In the genomic region with DNA sequence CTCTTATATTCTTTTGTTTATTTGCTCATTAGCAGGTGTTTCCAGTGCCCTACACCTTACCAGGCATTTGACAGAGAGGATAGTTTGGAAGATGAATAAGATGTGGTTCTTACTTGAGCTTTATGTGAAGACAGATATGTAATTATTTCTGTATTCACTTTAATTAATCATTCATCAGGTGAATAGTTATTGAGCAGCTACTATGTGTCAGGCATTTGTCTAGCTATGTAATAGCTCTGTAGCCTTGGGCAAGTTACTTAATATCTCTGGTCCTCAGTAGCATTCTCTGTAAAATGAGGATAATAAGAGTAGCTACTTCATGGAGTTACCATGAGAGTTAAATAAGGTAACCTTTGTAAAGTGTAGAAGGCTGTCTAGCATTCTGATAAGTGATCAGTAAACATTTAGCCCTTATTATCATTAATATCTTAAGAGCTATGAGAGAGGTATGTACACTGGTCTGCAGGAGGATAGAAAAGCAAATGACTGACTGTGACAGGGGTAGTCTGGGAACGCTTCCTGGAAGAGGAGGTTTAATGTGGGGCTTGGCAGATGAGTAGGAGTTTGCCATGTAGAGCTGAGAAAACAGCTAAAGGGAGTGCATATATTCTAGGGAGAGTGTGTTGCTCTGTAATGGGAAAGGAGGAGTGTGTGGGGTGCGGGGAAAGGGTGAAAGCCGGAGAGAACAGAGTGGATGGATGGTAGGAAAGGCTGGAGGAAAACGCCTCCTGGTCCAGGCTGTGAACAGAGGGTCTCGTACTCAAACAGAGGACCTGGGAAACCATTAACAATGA, we compare ENCODE assay signal across 11 cellular contexts. TPM values are rescaled to one million over a fixed set of nuclear protein-coding genes. Genes with fewer than 3 reads are reported as not detected.
DNase-seq lines count a peak whose midpoint lies in the region; ATAC-seq and TF ChIP-seq lines count a peak whose summit lies in the region.
"Had no signal": no experiment of that assay in that cellular context is flagged by ENCODE, and none has a peak within 500 bp of the region (broad histone marks: within the 10 kb centered on the region; RNA-seq: fewer than 3 reads in every experiment).

No MANE protein-coding gene starts in this region.

- H3K4me3 ChIP-seq in RWPE2 (ENCODE audit: severe bottlenecking) (no peak overlapping the region), fibroblast of lung (replicated peaks in 1 of 4; ENCODE audit: control extremely low read depth in 1 of 4, insufficient read depth in 1 of 4, low read depth in 3 of 4, low read length in 4 of 4) (no peak overlapping the region), smooth muscle cell (no peak overlapping the region)

- H3K36me3 ChIP-seq in RWPE2 (ENCODE audit: low read depth) (peaks cover 95% of the 10 kb centered on the region), fibroblast of lung (ENCODE audit: control insufficient read depth, insufficient read depth, low read length) (peaks cover 13% of the 10 kb centered on the region), smooth muscle cell (ENCODE audit: low read depth) (no peaks in the 10 kb centered on the region)

- H2AFZ ChIP-seq in fibroblast of lung (ENCODE audit: low read length) = no peak overlapping the region
- no peak overlapping the region for H2AFZ ChIP-seq in smooth muscle cell (ENCODE audit: low read depth)

- peaks cover 28% of the 10 kb centered on the region for H3K36me3 Mint-ChIP-seq in T-helper 1 cell treated with Interleukin-12 subunit alpha and Interleukin-12 subunit beta and Interleukin-4 antibody, amounts not matched to agents 30 μg/mL and 1 μg/mL, for 36 hours (ENCODE audit: low read depth)

- H3K9me3 ChIP-seq in RWPE2 (ENCODE audit: severe bottlenecking) (no peaks in the 10 kb centered on the region), fibroblast of lung (ENCODE audit: control insufficient read depth, insufficient read depth, low read depth, low read length) (no peaks in the 10 kb centered on the region), smooth muscle cell (replicated peaks; ENCODE audit: low read depth) (no peaks in the 10 kb centered on the region)

- no peak overlapping the region for H3K4me3 Mint-ChIP-seq in T-helper 1 cell treated with Interleukin-12 subunit alpha and Interleukin-12 subunit beta and Interleukin-4 antibody, amounts not matched to agents 30 μg/mL and 1 μg/mL, for 36 hours

- H3K27ac Mint-ChIP-seq in T-helper 1 cell treated with Interleukin-12 subunit alpha and Interleukin-12 subunit beta and Interleukin-4 antibody, amounts not matched to agents 30 μg/mL and 1 μg/mL, for 36 hours = peak overlapping the region; percentile 72

- H3K9ac ChIP-seq in fibroblast of lung (ENCODE audit: insufficient read depth, low read length) (no peak overlapping the region), smooth muscle cell (ENCODE audit: low read depth) (peak overlapping the region; percentile 78)

- 73% methylated on average over 5 of the region's 5 CpGs for WGBS in smooth muscle cell (ENCODE audit: low lambda C conversion rate)

- ATAC-seq in RWPE2 (ENCODE audit: low read depth) (no peak; the same call in 2 of the 3 replicates), GM18511 (IDR thresholded peaks at IDR 0.05; ENCODE audit: unreplicated experiment) (no peak), GM21786 (IDR thresholded peaks at IDR 0.05; ENCODE audit: unreplicated experiment) (no peak)

- no peaks in the 10 kb centered on the region for H3K27me3 ChIP-seq in RWPE2 (ENCODE audit: insufficient read depth, poor library complexity, severe bottlenecking)
- H3K27me3 ChIP-seq in fibroblast of lung (ENCODE audit: control insufficient read depth, insufficient read depth, low read length) = no peaks in the 10 kb centered on the region
- H3K27me3 ChIP-seq in smooth muscle cell (ENCODE audit: low read depth) = no peaks in the 10 kb centered on the region

- H3K4me1 ChIP-seq in RWPE2 (ENCODE audit: insufficient read depth, poor library complexity, severe bottlenecking) (peaks cover 59% of the 10 kb centered on the region), fibroblast of lung (ENCODE audit: control insufficient read depth, extremely low read depth, insufficient read depth, low read length) (peaks cover 39% of the 10 kb centered on the region), smooth muscle cell (ENCODE audit: low read depth) (peaks cover 25% of the 10 kb centered on the region)

- H3K9me3 Mint-ChIP-seq in T-helper 1 cell treated with Interleukin-12 subunit alpha and Interleukin-12 subunit beta and Interleukin-4 antibody, amounts not matched to agents 30 μg/mL and 1 μg/mL, for 36 hours = peaks cover 2% of the 10 kb centered on the region

- DNase-seq in T-helper 1 cell (no peak), RWPE2 (ENCODE audit: low spot score) (no peak), fibroblast of lung (ENCODE audit: low read depth in 2 of 2) (no peak), smooth muscle cell (lab: John Stamatoyannopoulos, UW; ENCODE audit: unreplicated experiment) (no peak)
- no peak for DNase-seq in effector CD4-positive, alpha-beta T cell
- DNase-seq: kidney, NCI-H526 had no signal

- H3K4me1 Mint-ChIP-seq in T-helper 1 cell treated with Interleukin-12 subunit alpha and Interleukin-12 subunit beta and Interleukin-4 antibody, amounts not matched to agents 30 μg/mL and 1 μg/mL, for 36 hours (ENCODE audit: low read depth) = peaks cover 49% of the 10 kb centered on the region

- TF ChIP-seq CTCF in RWPE2 (IDR thresholded peaks at IDR 0.05; ENCODE audit: poor library complexity, severe bottlenecking) (no peak), fibroblast of lung (conservative IDR thresholded peaks at IDR 0.05 in 1 of 2, IDR thresholded peaks at IDR 0.05 in 1 of 2; ENCODE audit: low read depth in 1 of 2, low read length in 2 of 2) (no peak), smooth muscle cell (IDR thresholded peaks at IDR 0.05; ENCODE audit: borderline replicate concordance, insufficient read depth, poor library complexity, severe bottlenecking) (no peak)

- H3K27me3 Mint-ChIP-seq in T-helper 1 cell treated with Interleukin-12 subunit alpha and Interleukin-12 subunit beta and Interleukin-4 antibody, amounts not matched to agents 30 μg/mL and 1 μg/mL, for 36 hours (ENCODE audit: low read depth) = no peaks in the 10 kb centered on the region

- H4K20me1 ChIP-seq in fibroblast of lung (ENCODE audit: control insufficient read depth, extremely low read depth, insufficient read depth, low read length) = no peaks in the 10 kb centered on the region
- no peaks in the 10 kb centered on the region for H4K20me1 ChIP-seq in smooth muscle cell (ENCODE audit: low read depth)

- H3K27ac ChIP-seq in RWPE2 (ENCODE audit: poor library complexity, severe bottlenecking) (peak overlapping the region; percentile 99), fibroblast of lung (ENCODE audit: insufficient read depth, low read length) (peak overlapping the region; percentile 91), smooth muscle cell (ENCODE audit: low read depth) (peak overlapping the region; percentile 99)
- H3K27ac ChIP-seq: 22Rv1 had no signal

- H3K4me2 ChIP-seq in fibroblast of lung (ENCODE audit: extremely low read depth, insufficient read depth, low read length) (no peak overlapping the region), smooth muscle cell (peak overlapping the region; percentile 8)

- peaks cover 51% of the 10 kb centered on the region for H3F3A ChIP-seq in smooth muscle cell (ENCODE audit: low read depth)

- H3K79me2 ChIP-seq in fibroblast of lung (ENCODE audit: control insufficient read depth, insufficient read depth, low read length) (peaks cover 40% of the 10 kb centered on the region), smooth muscle cell (ENCODE audit: low read depth) (peaks cover 52% of the 10 kb centered on the region)

RNA-seq across cellular contexts. Expression of gene MICAL2, which starts 56.1 kb away (rescaled TPM):
- total RNA-seq in fibroblast of lung (88.6 and 275 TPM in 2 replicates), smooth muscle cell (278 and 287 TPM in 2 replicates)
- polyA plus RNA-seq in fibroblast of lung (78.5 and 120 TPM in 2 replicates), smooth muscle cell (158 and 161 TPM in 2 replicates)
- 125 and 167 TPM in 2 replicates for polyA plus RNA-seq in fibroblast of lung (2012)
- polyA minus RNA-seq in fibroblast of lung (ENCODE audit: low replicate concordance) = 234 and 390 TPM in 2 replicates
